In genomic region chr9:6552738-6553121, GRCh38 we compare ENCODE assay signal across 18 cellular contexts.
DNase-seq lines count a peak whose midpoint lies in the region; TF ChIP-seq lines count a peak whose summit lies in the region.
"Had no signal": no experiment of that assay in that cellular context is flagged by ENCODE, and none has a peak within 500 bp of the region (broad histone marks: within the 10 kb centered on the region; RNA-seq: fewer than 3 reads in every experiment).

No MANE protein-coding gene starts in this region.

- H3K27me3 ChIP-seq in A673 (replicated peaks; ENCODE audit: insufficient read depth, low read depth, low read length, poor library complexity), result no peaks in the 10 kb centered on the region

- intact Hi-C loops in A673 (cut with micrococcal nuclease; ENCODE audit: unreplicated experiment), result no loop called here

- H3K36me3 ChIP-seq in A673 (ENCODE audit: insufficient read depth, low read length, poor library complexity, severe bottlenecking), result no peaks in the 10 kb centered on the region
- H3K36me3 ChIP-seq: heart right ventricle had no signal

- no peak overlapping the region for H3K27ac ChIP-seq in A673 (ENCODE audit: low read depth, low read length, poor library complexity, severe bottlenecking)
- H3K27ac ChIP-seq: 22Rv1, psoas muscle had no signal

- POLR2A ChIA-PET in A673 (lab: Charles Lee; ENCODE audit: low non-redundant PET), result no interaction called here

- DNase-seq in NCI-H2196 (lab: John Stamatoyannopoulos, UW; ENCODE audit: unreplicated experiment) (peak; percentile 49), NCI-H2196 treated with DMSO at 0.1 percent for 48 hours (lab: John Stamatoyannopoulos, UW; ENCODE audit: unreplicated experiment) (no peak), amniotic stem cell (lab: John Stamatoyannopoulos, UW) (peak; percentile 3), fibroblast of peridontal ligament (ENCODE audit: extremely low read depth) (peak; percentile 49), pulmonary artery endothelial cell (ENCODE audit: low read depth, low spot score) (peak; percentile 77), UCSD-AML1 (lab: John Stamatoyannopoulos, UW; ENCODE audit: unreplicated experiment) (no peak), A673 (ENCODE audit: low spot score) (no peak), dedifferentiated amniotic fluid mesenchymal stem cell (ENCODE audit: extremely low spot score) (no peak)
- DNase-seq: activated CD4-positive, alpha-beta T cell treated with anti-CD3 and anti-CD28 coated beads, Interleukin-2, amount 50 U/mL, for 48 hours; aorta; CD4-positive, alpha-beta memory T cell; heart right ventricle; KG1; kidney glomerular epithelial cell; NCI-H2227 treated with DMSO at 0.1 percent for 48 hours; psoas muscle had no signal

- TF ChIP-seq CTCF in A673 (conservative IDR thresholded peaks at IDR 0.05; ENCODE audit: low read depth, low read length), result no peak

- H3K4me1 ChIP-seq in A673 (ENCODE audit: insufficient read depth, low read length, poor library complexity, severe bottlenecking), result no peaks in the 10 kb centered on the region
- H3K4me1 ChIP-seq: psoas muscle had no signal

- H3K9me3 ChIP-seq in A673 (ENCODE audit: low read depth, low read length, poor library complexity, severe bottlenecking), result no peaks in the 10 kb centered on the region
- H3K9me3 ChIP-seq: heart right ventricle, psoas muscle had no signal

- no TSS peak for BruUV-seq in A673 (replicated peaks; lab: Mats Ljungman, UMichigan)

- CTCF ChIA-PET in A673 (lab: Charles Lee), result no interaction called here

- no peak overlapping the region for H3K4me3 ChIP-seq in A673 (ENCODE audit: low read depth, low read length, poor library complexity, severe bottlenecking)
- H3K4me3 ChIP-seq: GM12878, heart right ventricle, psoas muscle had no signal

Comparison
In these comparisons a context has a peak if more than half of its experiments do, and no peak if none do; other contexts are left out.
1. DNase-seq: peak in NCI-H2196 (single experiment), amniotic stem cell (single experiment), fibroblast of peridontal ligament (single experiment) and pulmonary artery endothelial cell (single experiment); none in NCI-H2196 treated with DMSO at 0.1 percent for 48 hours (single experiment), UCSD-AML1 (single experiment), A673 (single experiment) and dedifferentiated amniotic fluid mesenchymal stem cell (single experiment).